In the genomic region with DNA sequence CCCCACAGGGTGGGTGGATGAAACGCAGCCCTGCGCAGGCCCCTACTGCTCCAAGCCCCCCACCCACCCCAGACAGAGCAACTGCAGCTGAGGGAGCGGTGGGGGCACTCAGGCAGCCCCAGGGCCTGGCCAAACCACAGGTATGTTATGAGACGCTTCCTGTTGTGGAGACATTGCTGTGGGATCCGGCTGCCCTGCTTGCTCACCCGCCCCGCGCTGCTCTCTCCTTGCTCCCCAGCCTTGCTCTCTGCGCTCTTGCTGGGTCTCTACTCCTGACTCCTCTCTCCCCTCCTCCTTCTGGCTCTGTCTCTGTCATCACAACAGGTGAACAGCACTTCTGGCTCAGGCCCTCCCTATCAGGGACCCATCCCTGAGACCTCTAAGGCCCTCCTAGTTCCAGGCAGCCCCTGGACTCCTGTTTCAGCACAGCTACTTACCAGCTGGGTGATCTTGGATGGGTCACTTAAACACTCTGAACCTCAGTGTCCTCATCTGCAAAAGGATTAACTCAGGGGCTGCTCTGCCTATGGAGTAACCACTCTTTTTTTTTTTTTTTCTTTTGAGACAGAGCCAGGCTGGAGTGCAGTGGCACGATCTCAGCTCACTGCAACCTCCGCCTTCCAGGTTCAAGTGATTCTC, we compare ENCODE assay signal across 1 cellular context.
TF ChIP-seq lines count a peak whose summit lies in the region.

No MANE protein-coding gene starts in this region.

TF ChIP-seq in GM23338, 12 proteins besides CTCF, POLR2A, EP300 and RAD21 (continued from another document):
- TF ChIP-seq, protein P1, sequence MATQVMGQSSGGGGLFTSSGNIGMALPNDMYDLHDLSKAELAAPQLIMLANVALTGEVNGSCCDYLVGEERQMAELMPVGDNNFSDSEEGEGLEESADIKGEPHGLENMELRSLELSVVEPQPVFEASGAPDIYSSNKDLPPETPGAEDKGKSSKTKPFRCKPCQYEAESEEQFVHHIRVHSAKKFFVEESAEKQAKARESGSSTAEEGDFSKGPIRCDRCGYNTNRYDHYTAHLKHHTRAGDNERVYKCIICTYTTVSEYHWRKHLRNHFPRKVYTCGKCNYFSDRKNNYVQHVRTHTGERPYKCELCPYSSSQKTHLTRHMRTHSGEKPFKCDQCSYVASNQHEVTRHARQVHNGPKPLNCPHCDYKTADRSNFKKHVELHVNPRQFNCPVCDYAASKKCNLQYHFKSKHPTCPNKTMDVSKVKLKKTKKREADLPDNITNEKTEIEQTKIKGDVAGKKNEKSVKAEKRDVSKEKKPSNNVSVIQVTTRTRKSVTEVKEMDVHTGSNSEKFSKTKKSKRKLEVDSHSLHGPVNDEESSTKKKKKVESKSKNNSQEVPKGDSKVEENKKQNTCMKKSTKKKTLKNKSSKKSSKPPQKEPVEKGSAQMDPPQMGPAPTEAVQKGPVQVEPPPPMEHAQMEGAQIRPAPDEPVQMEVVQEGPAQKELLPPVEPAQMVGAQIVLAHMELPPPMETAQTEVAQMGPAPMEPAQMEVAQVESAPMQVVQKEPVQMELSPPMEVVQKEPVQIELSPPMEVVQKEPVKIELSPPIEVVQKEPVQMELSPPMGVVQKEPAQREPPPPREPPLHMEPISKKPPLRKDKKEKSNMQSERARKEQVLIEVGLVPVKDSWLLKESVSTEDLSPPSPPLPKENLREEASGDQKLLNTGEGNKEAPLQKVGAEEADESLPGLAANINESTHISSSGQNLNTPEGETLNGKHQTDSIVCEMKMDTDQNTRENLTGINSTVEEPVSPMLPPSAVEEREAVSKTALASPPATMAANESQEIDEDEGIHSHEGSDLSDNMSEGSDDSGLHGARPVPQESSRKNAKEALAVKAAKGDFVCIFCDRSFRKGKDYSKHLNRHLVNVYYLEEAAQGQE (IDR thresholded peaks at IDR 0.05; ENCODE audit: unreplicated experiment): no peak
- TF ChIP-seq NANOG (IDR thresholded peaks at IDR 0.05; ENCODE audit: borderline replicate concordance): no peak
- no peak for TF ChIP-seq JUNB (IDR thresholded peaks at IDR 0.05; ENCODE audit: unreplicated experiment)
- TF ChIP-seq EZH2 (IDR thresholded peaks at IDR 0.05; ENCODE audit: low read depth, unreplicated experiment): no peak
- no peak for TF ChIP-seq STAT1 (IDR thresholded peaks at IDR 0.05; ENCODE audit: unreplicated experiment)
- no peak for TF ChIP-seq ZNF331 (CRISPR knock-in tag; IDR thresholded peaks at IDR 0.05; ENCODE audit: low read depth)
- no peak for TF ChIP-seq POLR2AphosphoS5 (IDR thresholded peaks at IDR 0.05; ENCODE audit: low read depth)
- TF ChIP-seq, protein P2, sequence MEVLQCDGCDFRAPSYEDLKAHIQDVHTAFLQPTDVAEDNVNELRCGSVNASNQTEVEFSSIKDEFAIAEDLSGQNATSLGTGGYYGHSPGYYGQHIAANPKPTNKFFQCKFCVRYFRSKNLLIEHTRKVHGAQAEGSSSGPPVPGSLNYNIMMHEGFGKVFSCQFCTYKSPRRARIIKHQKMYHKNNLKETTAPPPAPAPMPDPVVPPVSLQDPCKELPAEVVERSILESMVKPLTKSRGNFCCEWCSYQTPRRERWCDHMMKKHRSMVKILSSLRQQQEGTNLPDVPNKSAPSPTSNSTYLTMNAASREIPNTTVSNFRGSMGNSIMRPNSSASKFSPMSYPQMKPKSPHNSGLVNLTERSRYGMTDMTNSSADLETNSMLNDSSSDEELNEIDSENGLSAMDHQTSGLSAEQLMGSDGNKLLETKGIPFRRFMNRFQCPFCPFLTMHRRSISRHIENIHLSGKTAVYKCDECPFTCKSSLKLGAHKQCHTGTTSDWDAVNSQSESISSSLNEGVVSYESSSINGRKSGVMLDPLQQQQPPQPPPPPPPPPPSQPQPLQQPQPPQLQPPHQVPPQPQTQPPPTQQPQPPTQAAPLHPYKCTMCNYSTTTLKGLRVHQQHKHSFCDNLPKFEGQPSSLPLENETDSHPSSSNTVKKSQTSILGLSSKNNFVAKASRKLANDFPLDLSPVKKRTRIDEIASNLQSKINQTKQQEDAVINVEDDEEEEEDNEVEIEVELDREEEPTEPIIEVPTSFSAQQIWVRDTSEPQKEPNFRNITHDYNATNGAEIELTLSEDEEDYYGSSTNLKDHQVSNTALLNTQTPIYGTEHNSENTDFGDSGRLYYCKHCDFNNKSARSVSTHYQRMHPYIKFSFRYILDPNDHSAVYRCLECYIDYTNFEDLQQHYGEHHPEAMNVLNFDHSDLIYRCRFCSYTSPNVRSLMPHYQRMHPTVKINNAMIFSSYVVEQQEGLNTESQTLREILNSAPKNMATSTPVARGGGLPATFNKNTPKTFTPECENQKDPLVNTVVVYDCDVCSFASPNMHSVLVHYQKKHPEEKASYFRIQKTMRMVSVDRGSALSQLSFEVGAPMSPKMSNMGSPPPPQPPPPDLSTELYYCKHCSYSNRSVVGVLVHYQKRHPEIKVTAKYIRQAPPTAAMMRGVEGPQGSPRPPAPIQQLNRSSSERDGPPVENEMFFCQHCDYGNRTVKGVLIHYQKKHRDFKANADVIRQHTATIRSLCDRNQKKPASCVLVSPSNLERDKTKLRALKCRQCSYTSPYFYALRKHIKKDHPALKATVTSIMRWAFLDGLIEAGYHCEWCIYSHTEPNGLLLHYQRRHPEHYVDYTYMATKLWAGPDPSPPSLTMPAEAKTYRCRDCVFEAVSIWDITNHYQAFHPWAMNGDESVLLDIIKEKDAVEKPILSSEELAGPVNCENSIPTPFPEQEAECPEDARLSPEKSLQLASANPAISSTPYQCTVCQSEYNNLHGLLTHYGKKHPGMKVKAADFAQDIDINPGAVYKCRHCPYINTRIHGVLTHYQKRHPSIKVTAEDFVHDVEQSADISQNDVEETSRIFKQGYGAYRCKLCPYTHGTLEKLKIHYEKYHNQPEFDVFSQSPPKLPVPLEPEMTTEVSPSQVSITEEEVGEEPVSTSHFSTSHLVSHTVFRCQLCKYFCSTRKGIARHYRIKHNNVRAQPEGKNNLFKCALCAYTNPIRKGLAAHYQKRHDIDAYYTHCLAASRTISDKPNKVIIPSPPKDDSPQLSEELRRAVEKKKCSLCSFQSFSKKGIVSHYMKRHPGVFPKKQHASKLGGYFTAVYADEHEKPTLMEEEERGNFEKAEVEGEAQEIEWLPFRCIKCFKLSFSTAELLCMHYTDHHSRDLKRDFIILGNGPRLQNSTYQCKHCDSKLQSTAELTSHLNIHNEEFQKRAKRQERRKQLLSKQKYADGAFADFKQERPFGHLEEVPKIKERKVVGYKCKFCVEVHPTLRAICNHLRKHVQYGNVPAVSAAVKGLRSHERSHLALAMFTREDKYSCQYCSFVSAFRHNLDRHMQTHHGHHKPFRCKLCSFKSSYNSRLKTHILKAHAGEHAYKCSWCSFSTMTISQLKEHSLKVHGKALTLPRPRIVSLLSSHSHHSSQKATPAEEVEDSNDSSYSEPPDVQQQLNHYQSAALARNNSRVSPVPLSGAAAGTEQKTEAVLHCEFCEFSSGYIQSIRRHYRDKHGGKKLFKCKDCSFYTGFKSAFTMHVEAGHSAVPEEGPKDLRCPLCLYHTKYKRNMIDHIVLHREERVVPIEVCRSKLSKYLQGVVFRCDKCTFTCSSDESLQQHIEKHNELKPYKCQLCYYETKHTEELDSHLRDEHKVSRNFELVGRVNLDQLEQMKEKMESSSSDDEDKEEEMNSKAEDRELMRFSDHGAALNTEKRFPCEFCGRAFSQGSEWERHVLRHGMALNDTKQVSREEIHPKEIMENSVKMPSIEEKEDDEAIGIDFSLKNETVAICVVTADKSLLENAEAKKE (CRISPR knock-in tag; IDR thresholded peaks at IDR 0.05): no peak
- TF ChIP-seq, protein P3, sequence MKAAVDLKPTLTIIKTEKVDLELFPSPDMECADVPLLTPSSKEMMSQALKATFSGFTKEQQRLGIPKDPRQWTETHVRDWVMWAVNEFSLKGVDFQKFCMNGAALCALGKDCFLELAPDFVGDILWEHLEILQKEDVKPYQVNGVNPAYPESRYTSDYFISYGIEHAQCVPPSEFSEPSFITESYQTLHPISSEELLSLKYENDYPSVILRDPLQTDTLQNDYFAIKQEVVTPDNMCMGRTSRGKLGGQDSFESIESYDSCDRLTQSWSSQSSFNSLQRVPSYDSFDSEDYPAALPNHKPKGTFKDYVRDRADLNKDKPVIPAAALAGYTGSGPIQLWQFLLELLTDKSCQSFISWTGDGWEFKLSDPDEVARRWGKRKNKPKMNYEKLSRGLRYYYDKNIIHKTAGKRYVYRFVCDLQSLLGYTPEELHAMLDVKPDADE (IDR thresholded peaks at IDR 0.05): no peak
TF ChIP-seq in GM23338: peak in this region for 0.
